Comparison of ENCODE assay signal across 26 cellular contexts in the genomic region with DNA sequence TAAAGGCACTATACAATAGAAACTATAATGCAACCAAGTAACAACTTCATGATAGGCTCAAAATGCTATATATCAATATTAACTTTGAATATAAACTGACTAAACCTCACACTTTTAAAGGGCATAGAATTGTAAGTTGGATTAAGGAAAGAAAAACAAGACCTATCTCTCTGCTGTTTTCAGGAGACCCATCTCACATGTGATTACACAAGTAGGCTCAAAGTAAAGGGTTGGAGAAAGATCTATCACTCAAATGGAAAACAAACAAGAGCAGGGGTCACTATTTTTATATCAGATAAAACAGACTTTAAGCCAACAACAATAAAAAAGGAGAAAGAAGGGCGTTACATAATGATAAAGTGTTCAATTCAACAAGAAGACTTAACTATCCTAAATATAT.
"Had no signal": no experiment of that assay in that cellular context is flagged by ENCODE, and none has a peak within 500 bp of the region (broad histone marks: within the 10 kb centered on the region; RNA-seq: fewer than 3 reads in every experiment).

No MANE protein-coding gene starts in this region.

- ATAC-seq: activated naive CD4-positive, alpha-beta T cell treated with anti-CD3 and anti-CD28 coated beads, Interleukin-2, amount 50 U/mL, for 72 hours; activated T-cell treated with anti-CD3 and anti-CD28 coated beads, Interleukin-2, amount 50 U/mL, for 72 hours; gastroesophageal sphincter had no signal

- H3K36me3 Mint-ChIP-seq: activated naive CD4-positive, alpha-beta T cell treated with anti-CD3 and anti-CD28 coated beads, Interleukin-2, amount 10 ng/mL, durations not matched to agents 7 days and 5 days; activated naive CD8-positive, alpha-beta T cell treated with anti-CD3 and anti-CD28 coated beads, Interleukin-2, amount 10 ng/mL, durations not matched to agents 7 days and 5 days had no signal

- H3K4me1 Mint-ChIP-seq: activated CD4-positive, alpha-beta memory T cell treated with anti-CD3 and anti-CD28 coated beads, Interleukin-2, amount 10 ng/mL, durations not matched to agents 7 days and 5 days; activated CD4-positive, alpha-beta T cell treated with anti-CD3 and anti-CD28 coated beads, Interleukin-2, amount 10 ng/mL, durations not matched to agents 7 days and 5 days; activated naive CD4-positive, alpha-beta T cell treated with anti-CD3 and anti-CD28 coated beads, Interleukin-2, amount 10 ng/mL, durations not matched to agents 7 days and 5 days; activated naive CD8-positive, alpha-beta T cell treated with anti-CD3 and anti-CD28 coated beads, Interleukin-2, amount 10 ng/mL, durations not matched to agents 7 days and 5 days had no signal

- H3K9me3 Mint-ChIP-seq: activated CD4-positive, alpha-beta memory T cell treated with anti-CD3 and anti-CD28 coated beads, Interleukin-2, amount 10 ng/mL, durations not matched to agents 7 days and 5 days; activated CD4-positive, alpha-beta T cell treated with anti-CD3 and anti-CD28 coated beads, Interleukin-2, amount 10 ng/mL, durations not matched to agents 7 days and 5 days; activated naive CD4-positive, alpha-beta T cell treated with anti-CD3 and anti-CD28 coated beads, Interleukin-2, amount 10 ng/mL, durations not matched to agents 7 days and 5 days; activated naive CD4-positive, alpha-beta T cell treated with anti-CD3 and anti-CD28 coated beads, Interleukin-2, amount 50 U/mL, for 72 hours; activated naive CD8-positive, alpha-beta T cell treated with anti-CD3 and anti-CD28 coated beads, Interleukin-2, amount 10 ng/mL, durations not matched to agents 7 days and 5 days; activated T-cell treated with anti-CD3 and anti-CD28 coated beads, Interleukin-2, amount 50 U/mL, for 24 hours had no signal

- H3K27me3 Mint-ChIP-seq: activated CD4-positive, alpha-beta memory T cell treated with anti-CD3 and anti-CD28 coated beads, Interleukin-2, amount 10 ng/mL, durations not matched to agents 7 days and 5 days; activated CD4-positive, alpha-beta T cell treated with anti-CD3 and anti-CD28 coated beads, Interleukin-2, amount 10 ng/mL, durations not matched to agents 7 days and 5 days; activated naive CD4-positive, alpha-beta T cell treated with anti-CD3 and anti-CD28 coated beads, Interleukin-2, amount 10 ng/mL, durations not matched to agents 7 days and 5 days; activated naive CD8-positive, alpha-beta T cell treated with anti-CD3 and anti-CD28 coated beads, Interleukin-2, amount 10 ng/mL, durations not matched to agents 7 days and 5 days; activated T-cell treated with anti-CD3 and anti-CD28 coated beads, Interleukin-2, amount 50 U/mL, for 24 hours; brain had no signal

- H3K4me3 Mint-ChIP-seq: activated CD4-positive, alpha-beta memory T cell treated with anti-CD3 and anti-CD28 coated beads, Interleukin-2, amount 10 ng/mL, durations not matched to agents 7 days and 5 days; activated CD4-positive, alpha-beta T cell treated with anti-CD3 and anti-CD28 coated beads, Interleukin-2, amount 10 ng/mL, durations not matched to agents 7 days and 5 days; activated naive CD4-positive, alpha-beta T cell treated with anti-CD3 and anti-CD28 coated beads, Interleukin-2, amount 10 ng/mL, durations not matched to agents 7 days and 5 days; activated naive CD8-positive, alpha-beta T cell treated with anti-CD3 and anti-CD28 coated beads, Interleukin-2, amount 10 ng/mL, durations not matched to agents 7 days and 5 days; activated T-cell treated with anti-CD3 and anti-CD28 coated beads, Interleukin-2, amount 50 U/mL, for 24 hours; activated T-cell treated with anti-CD3 and anti-CD28 coated beads, Interleukin-2, amount 50 U/mL, for 72 hours; brain had no signal

- FAIRE-seq: endometrium, endothelial cell of umbilical vein had no signal

- H3K27ac Mint-ChIP-seq: activated CD4-positive, alpha-beta memory T cell treated with anti-CD3 and anti-CD28 coated beads, Interleukin-2, amount 10 ng/mL, durations not matched to agents 7 days and 5 days; activated CD4-positive, alpha-beta T cell treated with anti-CD3 and anti-CD28 coated beads, Interleukin-2, amount 10 ng/mL, durations not matched to agents 7 days and 5 days; activated naive CD4-positive, alpha-beta T cell treated with anti-CD3 and anti-CD28 coated beads, Interleukin-2, amount 10 ng/mL, durations not matched to agents 7 days and 5 days; activated naive CD4-positive, alpha-beta T cell treated with anti-CD3 and anti-CD28 coated beads, Interleukin-2, amount 50 U/mL, for 72 hours; activated naive CD8-positive, alpha-beta T cell treated with anti-CD3 and anti-CD28 coated beads, Interleukin-2, amount 10 ng/mL, durations not matched to agents 7 days and 5 days; activated T-cell treated with anti-CD3 and anti-CD28 coated beads, Interleukin-2, amount 50 U/mL, for 24 hours; activated T-cell treated with anti-CD3 and anti-CD28 coated beads, Interleukin-2, amount 50 U/mL, for 72 hours; brain had no signal

- DNase-seq: activated CD4-positive, alpha-beta memory T cell treated with anti-CD3 and anti-CD28 coated beads, Interleukin-2, amount 10 ng/mL, durations not matched to agents 7 days and 5 days; activated CD4-positive, alpha-beta T cell treated with anti-CD3 and anti-CD28 coated beads for 4 hours; activated CD4-positive, alpha-beta T cell treated with anti-CD3 and anti-CD28 coated beads, Interleukin-2, amount 10 ng/mL, durations not matched to agents 7 days and 5 days; activated CD4-positive, alpha-beta T cell treated with anti-CD3 and anti-CD28 coated beads, Interleukin-2, amount 50 U/mL, for 4 hours; activated CD4-positive, CD25-positive, alpha-beta regulatory T cell; activated CD4-positive, CD25-positive, alpha-beta regulatory T cell treated with anti-CD3 and anti-CD28 coated beads, Interleukin-2, amount 50 U/mL, for 72 hours; activated CD8-positive, alpha-beta memory T cell treated with anti-CD3 and anti-CD28 coated beads, Interleukin-2, amount 50 U/mL, for 48 hours; activated gamma-delta T cell; activated naive CD4-positive, alpha-beta T cell; activated naive CD4-positive, alpha-beta T cell treated with anti-CD3 and anti-CD28 coated beads, Interleukin-2, amount 10 ng/mL, durations not matched to agents 7 days and 5 days; activated naive CD8-positive, alpha-beta T cell treated with anti-CD3 and anti-CD28 coated beads, Interleukin-2, amount 10 ng/mL, durations not matched to agents 7 days and 5 days; activated T-cell treated with anti-CD3 and anti-CD28 coated beads for 4 hours; activated T-cell treated with anti-CD3 and anti-CD28 coated beads, Interleukin-2, amount 50 U/mL, for 24 hours; activated T-cell treated with anti-CD3 and anti-CD28 coated beads, Interleukin-2, amount 50 U/mL, for 72 hours; central memory CD4-positive, alpha-beta T cell; cerebellar nuclear complex; colonic mucosa; effector CD8-positive, alpha-beta T cell; esophagus squamous epithelium; foreskin melanocyte; T-helper 2 cell had no signal
